ENCODE assay signal across 8 cellular contexts in the genomic region with DNA sequence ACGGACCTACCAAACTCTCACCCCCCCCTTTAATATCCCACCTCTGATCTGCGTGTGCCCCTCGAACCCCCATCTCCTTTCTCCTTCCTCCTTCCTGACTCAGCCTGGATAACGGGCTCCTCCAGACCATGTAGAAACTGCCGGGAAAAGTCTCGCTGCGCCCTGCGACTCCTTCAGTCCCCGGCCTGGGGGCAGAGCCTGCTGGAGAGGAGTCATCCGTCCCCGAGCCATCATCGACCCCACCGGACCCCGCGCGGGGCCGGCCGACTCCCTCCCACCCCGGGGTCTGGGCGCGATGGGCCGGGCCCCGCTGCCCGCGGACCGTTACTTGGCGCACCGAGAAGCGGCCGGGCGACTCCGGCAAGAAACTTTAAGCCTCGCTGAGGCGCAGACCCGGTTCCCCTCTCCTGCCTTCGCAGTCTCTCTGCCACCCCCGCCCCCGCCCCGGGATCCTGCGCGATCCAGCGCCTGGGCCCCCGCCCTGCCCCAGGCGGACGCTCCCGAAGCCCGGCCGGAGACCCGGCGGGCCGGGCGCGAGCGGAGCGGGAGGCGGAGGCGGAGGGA. TPM values are rescaled to one million over a fixed set of nuclear protein-coding genes. Genes with fewer than 3 reads are reported as not detected.
DNase-seq lines count a peak whose midpoint lies in the region; ATAC-seq and TF ChIP-seq lines count a peak whose summit lies in the region.

No MANE protein-coding gene starts in this region.

- H3K27me3 ChIP-seq in left ventricle myocardium inferior (ENCODE audit: low read depth) (peaks cover 6% of the 10 kb centered on the region), gastrocnemius medialis (peaks cover 0 to 13% (median 0%) of the 10 kb centered on the region in 3 donors)

- H3K4me1 ChIP-seq in left ventricle myocardium inferior (peaks cover 65% of the 10 kb centered on the region), gastrocnemius medialis (peaks cover 37 to 48% of the 10 kb centered on the region in 2 donors)

- H3K27ac ChIP-seq in left ventricle myocardium inferior (replicated peaks) (peak overlapping the region; percentile 98), gastrocnemius medialis (peak overlapping the region; percentile 94 to 96 (median 95))

- no peak for TF ChIP-seq POLR2A in gastrocnemius medialis (IDR thresholded peaks at IDR 0.05)

- no peaks in the 10 kb centered on the region for H3K9me3 ChIP-seq in left ventricle myocardium inferior (replicated peaks)
- no peaks in the 10 kb centered on the region for H3K9me3 ChIP-seq in gastrocnemius medialis

- intact Hi-C loops in left ventricle myocardium inferior (cut with micrococcal nuclease): loop anchor here (10.0 kb wide), 1 partner anchor 192 kb away; no protein-coding TSS in a partner anchor
- intact Hi-C loops in gastrocnemius medialis (cut with DNase I; ENCODE audit: low total_unique reads): loop anchor here (2.0 kb wide), 1 partner anchor 184 kb away; a partner anchor contains a TSS

- in situ Hi-C loops in gastrocnemius medialis (cut with MboI; ENCODE audit: low sequenced_read_pairs in 4 of 4): loop anchor here in 3 of 4 donors (10.0 to 25.0 kb wide), 2 partner anchors 62 to 179 kb away; a partner anchor contains a TSS

- DNase-seq in stimulated activated CD4-positive, alpha-beta T cell treated with anti-CD3 and anti-CD28 coated beads, Interleukin-12 subunit alpha, Interleukin-12 subunit beta, amount 100 ng/mL, for 4 hours: peak; percentile 18
- DNase-seq in stimulated activated CD4-positive, alpha-beta T cell treated with anti-CD3 and anti-CD28 coated beads, Interleukin-4, amount 100 ng/mL, for 24 hours: no peak
- peak; percentile 69 for DNase-seq in activated CD8-positive, alpha-beta memory T cell treated with anti-CD3 and anti-CD28 coated beads, Interleukin-2, amount 50 U/mL, for 48 hours
- DNase-seq in left ventricle myocardium inferior (peak; percentile 37), gastrocnemius medialis (no peak), DMS153 (lab: John Stamatoyannopoulos, UW) (no peak)
- DNase-seq in effector CD4-positive, alpha-beta T cell: no peak

- peak; percentile 5 for ATAC-seq in HG03196 (IDR thresholded peaks at IDR 0.05; ENCODE audit: unreplicated experiment)
- peak; percentile 12 to 16 for ATAC-seq in gastrocnemius medialis

- H3K4me3 ChIP-seq in left ventricle myocardium inferior (peak overlapping the region; percentile 85), gastrocnemius medialis (peak overlapping the region; percentile 76 to 89 (median 78))

- no peak for TF ChIP-seq CTCF in left ventricle myocardium inferior (IDR thresholded peaks at IDR 0.05; ENCODE audit: borderline replicate concordance)
- TF ChIP-seq CTCF in gastrocnemius medialis (IDR thresholded peaks at IDR 0.05 in 4 of 5, conservative IDR thresholded peaks at IDR 0.05 in 1 of 5): no peak

- H3K36me3 ChIP-seq in left ventricle myocardium inferior: no peaks in the 10 kb centered on the region
- H3K36me3 ChIP-seq in gastrocnemius medialis: no peaks in the 10 kb centered on the region

RNA-seq across cellular contexts. Expression of gene ZEB2, which starts 3.4 kb away (rescaled TPM):
- total RNA-seq in left ventricle myocardium inferior (89.1 TPM), gastrocnemius medialis (10 to 100 TPM; 21.2 to 27.6 (median 22.9) TPM)

Comparison
In these comparisons a context has a peak if more than half of its experiments do, and no peak if none do; other contexts are left out.
1. DNase-seq: peak in stimulated activated CD4-positive, alpha-beta T cell treated with anti-CD3 and anti-CD28 coated beads, Interleukin-12 subunit alpha, Interleukin-12 subunit beta, amount 100 ng/mL, for 4 hours (single experiment), activated CD8-positive, alpha-beta memory T cell treated with anti-CD3 and anti-CD28 coated beads, Interleukin-2, amount 50 U/mL, for 48 hours (single experiment) and left ventricle myocardium inferior (single experiment); none in stimulated activated CD4-positive, alpha-beta T cell treated with anti-CD3 and anti-CD28 coated beads, Interleukin-4, amount 100 ng/mL, for 24 hours (single experiment), gastrocnemius medialis (0 of 2), effector CD4-positive, alpha-beta T cell (single experiment) and DMS153 (single experiment).